1 cellular context compared by ENCODE assay signal in genomic region chr11:36750349-36750748, GRCh38.
TF ChIP-seq lines count a peak whose summit lies in the region.

No MANE protein-coding gene starts in this region.

TF ChIP-seq in H1, 55 proteins besides CTCF, POLR2A, EP300 and RAD21:
- TF ChIP-seq ASH2L (IDR thresholded peaks at IDR 0.05; ENCODE audit: low read length) = no peak
- no peak for TF ChIP-seq ATF3 (IDR thresholded peaks at IDR 0.05; ENCODE audit: insufficient read depth, low read depth, low read length)
- TF ChIP-seq GTF2F1 (IDR thresholded peaks at IDR 0.05; ENCODE audit: borderline replicate concordance, low read depth, low read length) = no peak
- TF ChIP-seq SAP30 (IDR thresholded peaks at IDR 0.05; ENCODE audit: insufficient read depth, insufficient replicate concordance, low read length) = no peak
- TF ChIP-seq ZNF274 (IDR thresholded peaks at IDR 0.05; ENCODE audit: borderline replicate concordance, extremely low read depth, low read length) = no peak
- no peak for TF ChIP-seq CHD7 (IDR thresholded peaks at IDR 0.05; ENCODE audit: insufficient replicate concordance, low read length)
- no peak for TF ChIP-seq RFX5 (IDR thresholded peaks at IDR 0.05; ENCODE audit: borderline replicate concordance, low read depth, low read length)
- no peak for TF ChIP-seq BCL11A (IDR thresholded peaks at IDR 0.05; ENCODE audit: low read depth in 2 of 2, low read length in 2 of 2)
- no peak for TF ChIP-seq SP4 (IDR thresholded peaks at IDR 0.05; ENCODE audit: low read length)
- TF ChIP-seq SUZ12 (IDR thresholded peaks at IDR 0.05; ENCODE audit: low read length) = no peak
